ENCODE assay signal across 8 cellular contexts in the genomic region with DNA sequence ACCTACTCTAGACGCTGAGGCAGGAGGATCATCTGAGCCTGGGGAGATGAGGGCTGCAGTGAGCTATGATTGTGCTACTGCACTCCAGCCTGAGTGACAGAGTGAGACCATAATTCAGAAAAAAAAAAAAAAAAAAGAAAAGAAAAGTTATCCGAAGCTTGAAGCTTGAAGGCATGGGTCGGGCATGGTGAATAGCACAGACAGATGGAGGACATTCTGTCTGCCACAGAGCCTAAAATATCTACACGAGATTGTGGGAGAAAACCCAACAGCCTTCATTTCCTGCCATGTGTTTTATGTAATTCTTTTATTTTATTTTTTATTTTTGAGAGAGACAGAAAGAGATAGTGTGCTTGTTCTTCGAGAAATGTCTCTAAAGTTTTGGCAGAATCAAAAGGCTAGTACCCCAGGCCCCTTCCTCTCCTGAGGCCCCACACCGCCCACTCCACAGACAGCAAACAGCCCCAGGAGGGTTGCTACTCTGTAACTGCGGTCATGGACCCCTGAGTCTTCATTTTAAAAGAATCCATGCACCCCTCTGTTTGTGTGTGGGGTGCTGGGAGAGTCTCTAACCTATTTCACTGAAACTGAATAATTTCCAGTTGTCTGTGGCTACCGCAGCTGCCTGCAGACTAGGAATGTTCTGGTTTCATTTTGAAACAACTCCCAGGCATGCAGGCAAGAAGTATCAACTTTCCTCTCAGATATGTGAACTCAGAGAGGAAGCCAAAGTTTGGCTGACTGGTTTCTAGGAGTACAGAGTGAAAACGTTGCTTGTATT. TPM values are rescaled to one million over a fixed set of nuclear protein-coding genes. Genes with fewer than 3 reads are reported as not detected.
DNase-seq lines count a peak whose midpoint lies in the region; ATAC-seq and TF ChIP-seq lines count a peak whose summit lies in the region.

No MANE protein-coding gene starts in this region.

- no peaks in the 10 kb centered on the region for H3K36me3 ChIP-seq in lung (ENCODE audit: control insufficient read depth in 2 of 2, insufficient read depth in 2 of 2, low read length in 2 of 2)

- POLR2A ChIA-PET in AG04450 (lab: Yijun Ruan, JAX) = interaction anchor here (1.9 kb wide), 1 partner anchor 39 kb away, joined by 11 read pairs; no protein-coding TSS in a partner anchor

- TF ChIP-seq CTCF in AG04450 (IDR thresholded peaks at IDR 0.05; ENCODE audit: low read depth, low read length) (no peak), brain (conservative IDR thresholded peaks at IDR 0.05) (no peak), lung (IDR thresholded peaks at IDR 0.05; ENCODE audit: control extremely low read depth, extremely low read depth) (no peak)

- peak overlapping the region in 1 of 5 experiments; percentile 13 for H3K4me3 Mint-ChIP-seq in brain

- H3K27me3 ChIP-seq in AG04450 (ENCODE audit: control insufficient read depth, insufficient read depth, low read length) (peaks cover 2% of the 10 kb centered on the region), lung (ENCODE audit: control insufficient read depth, insufficient read depth) (no peaks in the 10 kb centered on the region)

- ATAC-seq in HG02852 (IDR thresholded peaks at IDR 0.05; ENCODE audit: unreplicated experiment) (peak; percentile 50), lung (ENCODE audit: insufficient read depth, low FRiP score) (no peak), HG03571 (IDR thresholded peaks at IDR 0.05; ENCODE audit: unreplicated experiment) (no peak), GM18867 (IDR thresholded peaks at IDR 0.05; ENCODE audit: unreplicated experiment) (no peak)

- H3K27me3 Mint-ChIP-seq in brain = peaks cover 6% of the 10 kb centered on the region

- H3K9me3 ChIP-seq in AG04450 (ENCODE audit: control insufficient read depth, insufficient read depth, low read length) (no peaks in the 10 kb centered on the region), lung (ENCODE audit: control insufficient read depth in 2 of 2, insufficient read depth in 1 of 2, low read length in 1 of 2) (no peaks in the 10 kb centered on the region)

- H3K27ac ChIP-seq in AG04450 (ENCODE audit: low read depth, low read length) (peak overlapping the region; percentile 69), lung (ENCODE audit: low read depth in 1 of 2, low read length in 1 of 2) (peak overlapping the region; percentile 77 to 85)

- H3K4me1 Mint-ChIP-seq in brain = peaks cover 35% of the 10 kb centered on the region

- H3K4me3 ChIP-seq in AG04450 (ENCODE audit: low read depth, low read length) = peak overlapping the region; percentile 11; the same call in 1 of the 2 replicates
- H3K4me3 ChIP-seq in lung = no peak overlapping the region

- H3K27ac Mint-ChIP-seq in brain = peak overlapping the region in 3 of 5 experiments; percentile 83 to 91 (median 87)

- 36 to 38% methylated on average over 9 of the region's 9 CpGs for WGBS in lung, 2 donors

- H3K4me1 ChIP-seq in lung (ENCODE audit: control insufficient read depth in 2 of 2, insufficient read depth in 2 of 2, low read length in 2 of 2) = peaks cover 5 to 8% of the 10 kb centered on the region in 2 donors

- H3K9me3 Mint-ChIP-seq in brain = peaks cover 0 to 3% (median 0%) of the 10 kb centered on the region in 5 experiments

- DNase-seq in AG04450 (ENCODE audit: low read depth, low spot score) (peak; percentile 56), lung (ENCODE audit: low spot score) (no peak), T-helper 9 cell (no peak), NCI-H774 (lab: John Stamatoyannopoulos, UW) (no peak)

- CTCF ChIA-PET in AG04450 (lab: Charles Lee) = interaction anchor here (4.7 kb wide), 1 partner anchor 9 kb away, joined by 41 read pairs; no protein-coding TSS in a partner anchor

- no peaks in the 10 kb centered on the region for H3K36me3 Mint-ChIP-seq in brain

RNA-seq across cellular contexts. Expression of a gene that starts 38.4 kb away (rescaled TPM):
- polyA plus RNA-seq in AG04450 (2011; rRNA removed) (8.6 and 10.9 TPM in 2 replicates), brain (ENCODE audit: insufficient read depth, low read depth, low replicate concordance) (9.1 TPM), lung (10 to 100 TPM in 1 of 2 donors, 1 to 10 TPM in 1; 8.5 to 14.2 TPM)
- polyA minus RNA-seq in AG04450 (2011; rRNA and poly(A)+ RNA removed) = 5.8 and 7.2 TPM in 2 replicates
- 10 to 100 TPM in 1 of 2 donors, 1 to 10 TPM in 1; 10.0 to 18.4 TPM for total RNA-seq in lung
